11 cellular contexts compared by ENCODE assay signal in genomic region chr17:82126479-82127314, GRCh38. TPM values are rescaled to one million over a fixed set of nuclear protein-coding genes. Genes with fewer than 3 reads are reported as not detected.
DNase-seq lines count a peak whose midpoint lies in the region; ATAC-seq and TF ChIP-seq lines count a peak whose summit lies in the region.
"Had no signal": no experiment of that assay in that cellular context is flagged by ENCODE, and none has a peak within 500 bp of the region (broad histone marks: within the 10 kb centered on the region; RNA-seq: fewer than 3 reads in every experiment).

No MANE protein-coding gene starts in this region.

- no peaks in the 10 kb centered on the region for H3K9me3 ChIP-seq in lower lobe of right lung

- peak; percentile 31 to 40 for ATAC-seq in lower lobe of right lung
- ATAC-seq in GM21825 (IDR thresholded peaks at IDR 0.05; ENCODE audit: unreplicated experiment) = no peak

- intact Hi-C loops in lower lobe of right lung (cut with DNase I) = no loop called here

- H3K4me3 ChIP-seq in lower lobe of right lung = no peak overlapping the region

- TF ChIP-seq CTCF in lower lobe of right lung (IDR thresholded peaks at IDR 0.05) = no peak

- H3K27me3 ChIP-seq in lower lobe of right lung (ENCODE audit: low read depth) = no peaks in the 10 kb centered on the region

- peaks cover 3% of the 10 kb centered on the region for H3K36me3 ChIP-seq in lower lobe of right lung

- DNase-seq in T-helper 1 cell = peak; percentile 78 to 91 (median 86)
- peak; percentile 86 for DNase-seq in activated T-cell treated with anti-CD3 and anti-CD28 coated beads, Interleukin-2, amount 50 U/mL, for 1 hour
- no peak for DNase-seq in lower lobe of right lung
- DNase-seq in stimulated activated CD8-positive, alpha-beta memory T cell treated with anti-CD3 and anti-CD28 coated beads, Interleukin-7, amount 100 ng/mL, for 1 hour (ENCODE audit: low read depth in 2 of 2) = peak; percentile 41 to 50
- DNase-seq in NCI-H1694 treated with DMSO at 0.1 percent for 48 hours (lab: John Stamatoyannopoulos, UW) = no peak
- no peak for DNase-seq in NCI-H345 (lab: John Stamatoyannopoulos, UW)
- no peak for DNase-seq in DMS153 treated with DMSO at 0.1 percent for 48 hours (lab: John Stamatoyannopoulos, UW; ENCODE audit: unreplicated experiment)
- DNase-seq: HCEC 1CT, NCI-H1930 had no signal

- H3K27ac ChIP-seq in lower lobe of right lung = no peak overlapping the region
- H3K27ac ChIP-seq: parathyroid adenoma had no signal

- H3K4me1 ChIP-seq in lower lobe of right lung = no peaks in the 10 kb centered on the region

RNA-seq across cellular contexts. Expression of gene FASN, which starts 28.7 kb away (rescaled TPM):
- 302 TPM for total RNA-seq in lower lobe of right lung

Comparison
In these comparisons a context has a peak if more than half of its experiments do, and no peak if none do; other contexts are left out.
1. DNase-seq: peak in T-helper 1 cell (5 of 5), activated T-cell treated with anti-CD3 and anti-CD28 coated beads, Interleukin-2, amount 50 U/mL, for 1 hour (single experiment) and stimulated activated CD8-positive, alpha-beta memory T cell treated with anti-CD3 and anti-CD28 coated beads, Interleukin-7, amount 100 ng/mL, for 1 hour (2 of 2); none in lower lobe of right lung (single experiment), NCI-H1694 treated with DMSO at 0.1 percent for 48 hours (single experiment), NCI-H345 (single experiment) and DMS153 treated with DMSO at 0.1 percent for 48 hours (single experiment).